28 cellular contexts compared by ENCODE assay signal in the genomic region with DNA sequence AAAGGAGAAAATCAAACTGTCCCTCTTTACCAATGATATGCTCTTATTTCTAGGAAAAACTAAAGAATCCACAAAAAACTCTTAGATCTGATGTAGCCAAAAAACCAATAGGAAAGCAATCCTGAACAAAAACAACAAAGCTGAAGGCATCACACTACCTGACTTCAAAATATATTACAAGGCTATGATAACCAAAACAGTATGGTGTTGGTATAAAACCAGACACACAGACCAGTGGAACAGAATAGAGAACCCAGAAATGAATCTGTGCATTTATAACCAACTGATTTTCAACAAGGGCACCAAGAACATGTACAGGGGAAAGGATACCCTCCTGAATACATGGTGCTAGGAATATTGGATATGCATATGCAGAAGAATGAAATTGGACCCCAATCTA.
"Had no signal": no experiment of that assay in that cellular context is flagged by ENCODE, and none has a peak within 500 bp of the region (broad histone marks: within the 10 kb centered on the region; RNA-seq: fewer than 3 reads in every experiment).

No MANE protein-coding gene starts in this region.

- H3K4me3 Mint-ChIP-seq: dendritic cell treated with granulocyte-macrophage colony-stimulating factor and Interleukin-4, amounts not matched to agents 40 ng/mL and 50 ng/mL, for 4 days; effector memory CD8-positive, alpha-beta T cell; endodermal cell; mesothelial cell of epicardium; naive B cell had no signal

- H3K4me3 ChIP-seq: coronary artery, esophagus squamous epithelium, gastrocnemius medialis, heart right ventricle, left lung, lower lobe of right lung, mucosa of descending colon had no signal

- H3K27me3 Mint-ChIP-seq: dendritic cell treated with granulocyte-macrophage colony-stimulating factor and Interleukin-4, amounts not matched to agents 40 ng/mL and 50 ng/mL, for 4 days; effector memory CD8-positive, alpha-beta T cell; naive B cell; naive thymus-derived CD8-positive, alpha-beta T cell had no signal

- H3K4me1 ChIP-seq: esophagus squamous epithelium, gastrocnemius medialis, left lung, lower lobe of right lung had no signal

- DNase-seq: effector CD8-positive, alpha-beta T cell; effector memory CD8-positive, alpha-beta T cell; endodermal cell; erythroblast; esophagus squamous epithelium; foreskin fibroblast; foreskin melanocyte; gastrocnemius medialis; glutamatergic neuron; head of caudate nucleus; heart right ventricle; hippocampal formation; left cardiac atrium; left lung; left ventricle myocardium superior; lower lobe of right lung; mesenchymal stem cell; mucosa of descending colon; naive B cell; naive thymus-derived CD8-positive, alpha-beta T cell had no signal

- H3K4me1 Mint-ChIP-seq: endodermal cell, mesothelial cell of epicardium had no signal

- ATAC-seq: effector memory CD8-positive, alpha-beta T cell; esophagus mucosa; gastrocnemius medialis; heart right ventricle; left cardiac atrium; left lung; left ventricle myocardium superior; lower lobe of right lung; mucosa of descending colon; naive thymus-derived CD8-positive, alpha-beta T cell had no signal

- H3K27ac ChIP-seq: coronary artery, epithelial cell of prostate, esophagus squamous epithelium, gastrocnemius medialis, heart right ventricle, left lung, lower lobe of right lung had no signal

- FAIRE-seq: endometrium, islet of Langerhans, keratinocyte had no signal

- H3K27ac Mint-ChIP-seq: dendritic cell treated with granulocyte-macrophage colony-stimulating factor and Interleukin-4, amounts not matched to agents 40 ng/mL and 50 ng/mL, for 4 days; effector memory CD8-positive, alpha-beta T cell; endodermal cell; mesothelial cell of epicardium; naive B cell had no signal
